In the genomic region with DNA sequence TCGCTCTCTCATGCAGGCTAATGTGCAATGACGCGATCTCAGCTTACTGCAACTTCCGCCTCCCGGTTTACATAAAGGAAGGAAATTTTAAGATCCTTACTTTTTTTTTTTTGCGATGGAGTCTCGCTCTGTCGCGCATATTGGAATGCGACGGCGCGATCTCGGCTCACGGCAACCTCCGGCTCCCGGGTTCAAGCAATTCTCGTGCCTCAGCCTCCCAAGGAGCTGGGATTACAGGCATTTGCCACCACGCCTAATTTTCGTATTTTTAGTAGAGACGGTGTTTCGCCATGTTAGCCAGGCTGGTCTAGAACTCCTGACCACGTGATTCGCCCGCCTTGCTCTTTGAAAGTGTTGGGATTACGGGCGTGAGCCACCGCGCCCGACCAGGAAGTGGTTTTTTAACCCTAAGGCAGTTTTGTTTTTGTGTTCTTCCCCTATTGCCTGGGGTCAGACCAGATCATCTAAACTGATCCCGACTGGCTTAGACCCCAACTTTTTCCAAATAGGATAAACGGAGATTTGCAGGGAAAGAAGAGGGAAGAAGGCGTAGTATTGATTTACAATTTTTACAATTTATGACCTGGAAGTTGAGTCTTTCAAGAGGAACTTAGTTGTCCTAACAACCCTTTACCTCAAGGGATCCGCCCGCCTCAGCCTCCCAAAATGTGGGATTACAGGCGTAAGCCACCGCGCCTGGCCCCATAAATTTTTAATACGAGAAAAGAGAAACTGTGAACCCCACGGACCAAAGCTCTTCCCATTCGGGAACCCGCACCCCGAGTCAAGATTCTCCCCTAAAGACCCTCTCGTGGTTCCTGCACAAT, we compare ENCODE assay signal across 8 cellular contexts.
DNase-seq lines count a peak whose midpoint lies in the region; ATAC-seq, FAIRE-seq and TF ChIP-seq lines count a peak whose summit lies in the region.

No MANE protein-coding gene starts in this region.

- peak overlapping the region; percentile 25 for H3K4me3 ChIP-seq in NT2/D1 (ENCODE audit: insufficient read length, low read depth)
- peak overlapping the region; percentile 61 for H3K4me3 ChIP-seq in GM12878

- H3K9me3 ChIP-seq in NT2/D1 (ENCODE audit: insufficient read depth, low read length), result peaks cover 4% of the 10 kb centered on the region; the same call in 1 of the 2 replicates
- no peaks in the 10 kb centered on the region; the same call in 2 of the 3 replicates for H3K9me3 ChIP-seq in GM12878 (replicated peaks; ENCODE audit: control insufficient read depth, insufficient read depth, low read length)

- intact Hi-C loops in GM12878 (cut with micrococcal nuclease; ENCODE audit: unreplicated experiment), result no loop called here

- TSS peak; percentile 78 for BruUV-seq in GM12878 (replicated peaks; lab: Mats Ljungman, UMichigan)

- CTCF ChIA-PET in GM12878 (lab: Yijun Ruan, JAX) (no interaction called here), RWPE1 (lab: Yijun Ruan, JAX) (interaction anchor here (0.5 kb wide), 1 partner anchor 176 kb away, joined by 3 read pairs; no protein-coding TSS in a partner anchor)

- H3K36me3 ChIP-seq in NT2/D1 (ENCODE audit: insufficient read depth, insufficient read length, low read length) (peaks cover 7% of the 10 kb centered on the region), GM12878 (ENCODE audit: control insufficient read depth in 2 of 2, insufficient read depth in 2 of 2, low read length in 1 of 2) (no peaks in the 10 kb centered on the region)

- TF ChIP-seq RAD21 in GM12878 (IDR thresholded peaks at IDR 0.05; ENCODE audit: insufficient read depth, low read depth, low read length), result no peak

- H4K20me1 ChIP-seq in GM12878 (ENCODE audit: control insufficient read depth, insufficient read depth), result no peaks in the 10 kb centered on the region

- FAIRE-seq in GM12878 (lab: Jason Lieb, UNC), result no peak

- H3K27me3 ChIP-seq in NT2/D1 (ENCODE audit: insufficient read depth, insufficient read length), result no peaks in the 10 kb centered on the region
- H3K27me3 ChIP-seq in GM12878 (replicated peaks in 1 of 2; ENCODE audit: control insufficient read depth in 2 of 2, insufficient read depth in 2 of 2, low read length in 1 of 2), result no peaks in the 10 kb centered on the region

- TF ChIP-seq CTCF in GM12878 (IDR thresholded peaks at IDR 0.05 in 2 of 3, conservative IDR thresholded peaks at IDR 0.05 in 1 of 3; ENCODE audit: control insufficient read depth in 2 of 3, extremely low read depth in 1 of 3, insufficient read depth in 1 of 3, low read depth in 3 of 3, low read length in 3 of 3) (no peak), RWPE1 (conservative IDR thresholded peaks at IDR 0.05; ENCODE audit: low read depth) (no peak)

- 34% methylated on average over 33 of the region's 44 CpGs for WGBS in GM12878 (ENCODE audit: insufficient coverage, insufficient replicate concordance, low lambda C conversion rate, missing lambda C conversion rate)

- ATAC-seq in GM12878 (peak; percentile 28; the same call in 1 of the 3 replicates), GM19467 (IDR thresholded peaks at IDR 0.05; ENCODE audit: unreplicated experiment) (no peak), GM21825 (IDR thresholded peaks at IDR 0.05; ENCODE audit: unreplicated experiment) (no peak)

- H3K4me1 ChIP-seq in NT2/D1 (ENCODE audit: insufficient read depth, insufficient read length), result no peaks in the 10 kb centered on the region
- H3K4me1 ChIP-seq in GM12878 (ENCODE audit: control insufficient read depth, insufficient read depth, low read length), result no peaks in the 10 kb centered on the region

- DNase-seq in EH (ENCODE audit: low read depth), result peak; percentile 72
- no peak for DNase-seq in NT2/D1 (ENCODE audit: low read depth, low spot score)
- no peak for DNase-seq in GM12878 (ENCODE audit: low read depth, low spot score)
- DNase-seq in hippocampal formation (lab: John Stamatoyannopoulos, UW), result peak; percentile 8 to 46
- DNase-seq in renal cortical epithelial cell (ENCODE audit: low read depth), result peak; percentile 50
- DNase-seq in RWPE1 (ENCODE audit: low spot score), result no peak

- in situ Hi-C loops in GM12878 (cut with MboI), result loop anchor here (25.0 kb wide), 1 partner anchor 886 kb away; the partner anchor contains the start of genes CILP2 and YJEFN3

- H3K9ac ChIP-seq in NT2/D1 (ENCODE audit: insufficient read length, low read depth) (peak overlapping the region; percentile 14), GM12878 (ENCODE audit: control insufficient read depth, insufficient read depth, low read length) (peak overlapping the region; percentile 68)

- SMC1A ChIA-PET in GM12878 (lab: Charles Lee; ENCODE audit: uncharacterized antibody, unreplicated experiment), result interaction anchor here (0.9 to 2.3 kb wide), 5 partner anchors 8 to 142 kb away, joined by 3 to 6 read pairs (median 3); partner anchors contain the start of gene ZNF737

- POLR2A ChIA-PET in GM12878 (lab: Charles Lee), result interaction anchor here (0.9 kb wide), 1 partner anchor 141 kb away, joined by 3 read pairs; no protein-coding TSS in a partner anchor
- POLR2A ChIA-PET in RWPE1 (lab: Yijun Ruan, JAX; ENCODE audit: low non-redundant PET), result interaction anchor here (0.7 kb wide), 1 partner anchor 1083 kb away, joined by 3 read pairs; no protein-coding TSS in a partner anchor

- no peak for TF ChIP-seq EP300 in GM12878 (IDR thresholded peaks at IDR 0.05; ENCODE audit: borderline replicate concordance in 1 of 2, control insufficient read depth in 1 of 2, low read depth in 2 of 2, low read length in 2 of 2)

- H3K27ac ChIP-seq in GM12878 (ENCODE audit: control insufficient read depth, insufficient read depth) (peak overlapping the region; percentile 64), RWPE1 (no peak overlapping the region)

- RAD21 ChIA-PET in GM12878 (lab: Charles Lee; ENCODE audit: unreplicated experiment), result interaction anchor here (1.6 kb wide), 1 partner anchor 141 kb away, joined by 6 read pairs; the partner anchor contains the start of gene ZNF737

- H3K4me2 ChIP-seq in GM12878 (ENCODE audit: control insufficient read depth, insufficient read depth), result 0 out of 2 replicates have a peak overlapping the region, but pooled peaks have one; percentile 25

- H2AFZ ChIP-seq in GM12878 (ENCODE audit: control insufficient read depth, low read depth, low read length), result peak overlapping the region; percentile 34

- no peak for TF ChIP-seq POLR2A in GM12878 (IDR thresholded peaks at IDR 0.05; ENCODE audit: low read depth, low read length)

- H3K79me2 ChIP-seq in GM12878 (ENCODE audit: control insufficient read depth, insufficient read depth, low read length), result no peaks in the 10 kb centered on the region; the same call in 1 of the 2 replicates

TF ChIP-seq in GM12878, 131 proteins besides CTCF, POLR2A, EP300 and RAD21 (continues in another document):
- TF ChIP-seq RAD51 (IDR thresholded peaks at IDR 0.05), result peak; percentile 50; the same call in 1 of the 2 replicates
- TF ChIP-seq DPF2 (IDR thresholded peaks at IDR 0.05), result no peak
- 0 out of 2 replicates have a peak, but pooled peaks have one; percentile 28 for TF ChIP-seq RUNX3 (IDR thresholded peaks at IDR 0.05; ENCODE audit: low read length)
- no peak for TF ChIP-seq STAT1 (conservative IDR thresholded peaks at IDR 0.05)
- no peak for TF ChIP-seq TCF12 (IDR thresholded peaks at IDR 0.05; ENCODE audit: low read depth, low read length)
- no peak for TF ChIP-seq PAX8 (IDR thresholded peaks at IDR 0.05)
- no peak for TF ChIP-seq KAT2A (conservative IDR thresholded peaks at IDR 0.05; ENCODE audit: control insufficient read depth, low read depth, low read length)
- TF ChIP-seq CREM (IDR thresholded peaks at IDR 0.05; ENCODE audit: low read depth), result no peak
- no peak for TF ChIP-seq CEBPZ (IDR thresholded peaks at IDR 0.05; ENCODE audit: low read depth, low read length)
- no peak for TF ChIP-seq POU2F2 (IDR thresholded peaks at IDR 0.05; ENCODE audit: borderline replicate concordance, low read depth, low read length)
- no peak for TF ChIP-seq MTA3 (IDR thresholded peaks at IDR 0.05; ENCODE audit: borderline replicate concordance, low read length)
- no peak for TF ChIP-seq NBN (IDR thresholded peaks at IDR 0.05)
- TF ChIP-seq, protein P1, sequence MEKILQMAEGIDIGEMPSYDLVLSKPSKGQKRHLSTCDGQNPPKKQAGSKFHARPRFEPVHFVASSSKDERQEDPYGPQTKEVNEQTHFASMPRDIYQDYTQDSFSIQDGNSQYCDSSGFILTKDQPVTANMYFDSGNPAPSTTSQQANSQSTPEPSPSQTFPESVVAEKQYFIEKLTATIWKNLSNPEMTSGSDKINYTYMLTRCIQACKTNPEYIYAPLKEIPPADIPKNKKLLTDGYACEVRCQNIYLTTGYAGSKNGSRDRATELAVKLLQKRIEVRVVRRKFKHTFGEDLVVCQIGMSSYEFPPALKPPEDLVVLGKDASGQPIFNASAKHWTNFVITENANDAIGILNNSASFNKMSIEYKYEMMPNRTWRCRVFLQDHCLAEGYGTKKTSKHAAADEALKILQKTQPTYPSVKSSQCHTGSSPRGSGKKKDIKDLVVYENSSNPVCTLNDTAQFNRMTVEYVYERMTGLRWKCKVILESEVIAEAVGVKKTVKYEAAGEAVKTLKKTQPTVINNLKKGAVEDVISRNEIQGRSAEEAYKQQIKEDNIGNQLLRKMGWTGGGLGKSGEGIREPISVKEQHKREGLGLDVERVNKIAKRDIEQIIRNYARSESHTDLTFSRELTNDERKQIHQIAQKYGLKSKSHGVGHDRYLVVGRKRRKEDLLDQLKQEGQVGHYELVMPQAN (conservative IDR thresholded peaks at IDR 0.05), result no peak

Comparison
In these comparisons a context has a peak if more than half of its experiments do, and no peak if none do; other contexts are left out.
1. DNase-seq: peak in EH (single experiment), hippocampal formation (2 of 2) and renal cortical epithelial cell (single experiment); none in NT2/D1 (single experiment), GM12878 (single experiment) and RWPE1 (single experiment).